13 cellular contexts compared by ENCODE assay signal in the genomic region with DNA sequence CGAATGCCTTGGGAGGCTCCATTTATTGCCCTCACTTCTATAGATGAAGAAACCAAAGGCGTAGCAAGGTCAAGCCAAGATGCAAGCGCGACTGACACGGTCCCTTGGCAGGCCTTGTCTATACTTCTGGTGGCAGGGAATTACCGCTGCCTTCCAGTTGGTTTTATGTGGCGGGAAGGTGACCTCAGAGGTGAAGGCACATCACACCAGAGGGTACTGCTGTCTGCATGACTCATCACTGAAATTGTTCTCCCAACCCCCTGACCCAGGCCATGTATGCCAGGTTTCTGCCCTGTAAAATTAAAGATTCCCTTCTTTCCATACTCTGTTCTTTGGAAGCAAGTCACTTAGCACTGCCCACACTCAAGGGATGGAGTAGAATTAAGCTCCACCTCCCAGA. TPM values are rescaled to one million over a fixed set of nuclear protein-coding genes. Genes with fewer than 3 reads are reported as not detected.
DNase-seq lines count a peak whose midpoint lies in the region; ATAC-seq and TF ChIP-seq lines count a peak whose summit lies in the region.
"Had no signal": no experiment of that assay in that cellular context is flagged by ENCODE, and none has a peak within 500 bp of the region (broad histone marks: within the 10 kb centered on the region; RNA-seq: fewer than 3 reads in every experiment).

No MANE protein-coding gene starts in this region.

- H3K27ac Mint-ChIP-seq in endodermal cell (no peak overlapping the region), nephron (peak overlapping the region in 2 of 3 experiments; percentile 68 to 91)
- H3K27ac Mint-ChIP-seq: activated naive CD4-positive, alpha-beta T cell treated with anti-CD3 and anti-CD28 coated beads, Interleukin-2, amount 50 U/mL, for 24 hours had no signal

- no peak overlapping the region for H3K9ac ChIP-seq in endodermal cell (ENCODE audit: extremely low read depth, low read length, poor library complexity, severe bottlenecking)

- WGBS in endodermal cell (ENCODE audit: insufficient coverage in 1 of 2, insufficient read length in 1 of 2), 2 experiments, result 86 to 90% methylated on average over 7 of the region's 7 CpGs

- H3K27ac ChIP-seq in endodermal cell (ENCODE audit: low read depth, low read length), result peak overlapping the region; percentile 13

- ATAC-seq in GM21825 (IDR thresholded peaks at IDR 0.05; ENCODE audit: unreplicated experiment), result no peak

- H3K4me1 ChIP-seq in BE2C, result no peaks in the 10 kb centered on the region
- H3K4me1 ChIP-seq in endodermal cell (ENCODE audit: control insufficient read depth, insufficient read depth, low read length), result peaks cover 6% of the 10 kb centered on the region

- H3K9me3 ChIP-seq in BE2C (no peaks in the 10 kb centered on the region), endodermal cell (ENCODE audit: control insufficient read depth, low read length) (peaks cover 9% of the 10 kb centered on the region)

- H3K36me3 Mint-ChIP-seq in endodermal cell (ENCODE audit: low read depth) (peaks cover 11% of the 10 kb centered on the region), nephron (ENCODE audit: low read depth) (peaks cover 59% of the 10 kb centered on the region)
- H3K36me3 Mint-ChIP-seq: activated naive CD4-positive, alpha-beta T cell treated with anti-CD3 and anti-CD28 coated beads, Interleukin-2, amount 50 U/mL, for 24 hours had no signal

- H3K4me3 Mint-ChIP-seq in endodermal cell (no peak overlapping the region), nephron (no peak overlapping the region)
- H3K4me3 Mint-ChIP-seq: activated naive CD4-positive, alpha-beta T cell treated with anti-CD3 and anti-CD28 coated beads, Interleukin-2, amount 50 U/mL, for 24 hours; CD14-positive monocyte had no signal

- H3K4me3 ChIP-seq in BE2C (ENCODE audit: low read depth, low read length) (no peak overlapping the region), endodermal cell (ENCODE audit: low read length) (no peak overlapping the region)

- TF ChIP-seq CTCF in BE2C (IDR thresholded peaks at IDR 0.05; ENCODE audit: low read depth, low read length) (no peak), endodermal cell (conservative IDR thresholded peaks at IDR 0.05) (no peak), nephron (IDR thresholded peaks at IDR 0.05; ENCODE audit: unreplicated experiment in 3 of 3) (no peak)

- H3K36me3 ChIP-seq in BE2C (no peaks in the 10 kb centered on the region), endodermal cell (ENCODE audit: control insufficient read depth, insufficient read depth, low read length) (no peaks in the 10 kb centered on the region)

- DNase-seq in BE2C (peak; percentile 27), NCI-H226 (peak; percentile 55), endodermal cell (no peak), RKO (ENCODE audit: low spot score) (no peak), foreskin melanocyte (no peak)
- DNase-seq in activated CD4-positive, alpha-beta T cell treated with anti-CD3 and anti-CD28 coated beads for 1 hour, result no peak
- DNase-seq: midbrain; NCI-H1436 treated with DMSO at 0.1 percent for 48 hours; stimulated activated naive CD4-positive, alpha-beta T cell had no signal

- H3K9me3 Mint-ChIP-seq in endodermal cell (peaks cover 5% of the 10 kb centered on the region), nephron (peaks cover 3% of the 10 kb centered on the region)
- H3K9me3 Mint-ChIP-seq: activated naive CD4-positive, alpha-beta T cell treated with anti-CD3 and anti-CD28 coated beads, Interleukin-2, amount 50 U/mL, for 24 hours had no signal

- H3K27me3 Mint-ChIP-seq in endodermal cell (ENCODE audit: insufficient read depth) (no peaks in the 10 kb centered on the region), nephron (ENCODE audit: low read depth) (no peaks in the 10 kb centered on the region)

- H3K27me3 ChIP-seq in BE2C (no peaks in the 10 kb centered on the region), endodermal cell (ENCODE audit: control insufficient read depth, insufficient read depth, low read length, poor library complexity, severe bottlenecking) (no peaks in the 10 kb centered on the region)

- H3K4me1 Mint-ChIP-seq in endodermal cell (peaks cover 22% of the 10 kb centered on the region), nephron (peaks cover 45% of the 10 kb centered on the region)

RNA-seq across cellular contexts. Expression of gene NAA20, which starts 36.1 kb away (rescaled TPM):
- polyA plus RNA-seq in BE2C (2012; ENCODE audit: insufficient read depth, insufficient read length, low read depth), result 99.1 TPM
- total RNA-seq in endodermal cell, result 10 to 100 TPM; 35.1 to 39.4 TPM
- polyA plus RNA-seq in endodermal cell (2013, experiment 1 of 2), result 37.8 TPM
- 40.2 TPM for polyA plus RNA-seq in endodermal cell (2013, experiment 2 of 2)

Comparison
In these comparisons a context has a peak if more than half of its experiments do, and no peak if none do; other contexts are left out.
1. DNase-seq: peak in BE2C (single experiment) and NCI-H226 (single experiment); none in endodermal cell (single experiment), RKO (single experiment), foreskin melanocyte (single experiment) and activated CD4-positive, alpha-beta T cell treated with anti-CD3 and anti-CD28 coated beads for 1 hour (single experiment).